ENCODE assay signal across 9 cellular contexts in genomic region chr11:68677432-68677831, GRCh38. TPM values are rescaled to one million over a fixed set of nuclear protein-coding genes. Genes with fewer than 3 reads are reported as not detected.
DNase-seq lines count a peak whose midpoint lies in the region; TF ChIP-seq lines count a peak whose summit lies in the region.
"Had no signal": no experiment of that assay in that cellular context is flagged by ENCODE, and none has a peak within 500 bp of the region (broad histone marks: within the 10 kb centered on the region; RNA-seq: fewer than 3 reads in every experiment).

No MANE protein-coding gene starts in this region.

- H3K4me3 ChIP-seq in foreskin fibroblast (ENCODE audit: low read depth in 1 of 2, low read length in 2 of 2) (no peak overlapping the region), smooth muscle cell (no peak overlapping the region)

- H3F3A ChIP-seq in smooth muscle cell (ENCODE audit: low read depth) = no peaks in the 10 kb centered on the region

- no peaks in the 10 kb centered on the region for H3K27me3 ChIP-seq in smooth muscle cell (ENCODE audit: low read depth)

- H3K4me3 Mint-ChIP-seq in activated T-cell treated with anti-CD3 and anti-CD28 coated beads, Interleukin-2, amount 50 U/mL, for 24 hours = no peak overlapping the region

- H4K20me1 ChIP-seq in smooth muscle cell (ENCODE audit: low read depth) = no peaks in the 10 kb centered on the region

- no peaks in the 10 kb centered on the region for H3K79me2 ChIP-seq in smooth muscle cell (ENCODE audit: low read depth)

- no peaks in the 10 kb centered on the region for H3K4me1 ChIP-seq in smooth muscle cell (ENCODE audit: low read depth)

- DNase-seq in NCI-H1105 treated with DMSO at 0.1 percent for 48 hours (lab: John Stamatoyannopoulos, UW) = peak; percentile 12
- no peak for DNase-seq in NCI-H1105 (lab: John Stamatoyannopoulos, UW)
- peak; percentile 63 for DNase-seq in SK-N-DZ (ENCODE audit: low spot score)
- peak; percentile 92 to 96 for DNase-seq in foreskin fibroblast
- DNase-seq in smooth muscle cell (lab: John Stamatoyannopoulos, UW; ENCODE audit: unreplicated experiment) = peak; percentile 18
- no peak for DNase-seq in NCI-H2081 (lab: John Stamatoyannopoulos, UW)
- DNase-seq in activated CD4-positive, alpha-beta T cell treated with anti-CD3 and anti-CD28 coated beads, Interleukin-2, amount 50 U/mL, for 48 hours = no peak
- no peak for DNase-seq in activated T-cell treated with anti-CD3 and anti-CD28 coated beads, Interleukin-2, amount 50 U/mL, for 24 hours
- DNase-seq: activated T-cell treated with anti-CD3 and anti-CD28 coated beads, Interleukin-2, amount 50 U/mL, for 48 hours had no signal

- WGBS in smooth muscle cell (ENCODE audit: low lambda C conversion rate) = 0% methylated on average over 5 of the region's 6 CpGs

- no peaks in the 10 kb centered on the region for H3K4me1 Mint-ChIP-seq in activated T-cell treated with anti-CD3 and anti-CD28 coated beads, Interleukin-2, amount 50 U/mL, for 24 hours (ENCODE audit: low read depth)

- H3K27ac ChIP-seq in smooth muscle cell (ENCODE audit: low read depth) = no peak overlapping the region

- no peak overlapping the region for H3K4me2 ChIP-seq in smooth muscle cell

- H3K36me3 ChIP-seq in smooth muscle cell (ENCODE audit: low read depth) = no peaks in the 10 kb centered on the region

- no peak overlapping the region for H3K9ac ChIP-seq in smooth muscle cell (ENCODE audit: low read depth)

- H3K27ac Mint-ChIP-seq in activated T-cell treated with anti-CD3 and anti-CD28 coated beads, Interleukin-2, amount 50 U/mL, for 24 hours = no peak overlapping the region

- no peak overlapping the region for H2AFZ ChIP-seq in smooth muscle cell (ENCODE audit: low read depth)

- no peaks in the 10 kb centered on the region for H3K9me3 ChIP-seq in smooth muscle cell (replicated peaks; ENCODE audit: low read depth)

- H3K36me3 Mint-ChIP-seq in activated T-cell treated with anti-CD3 and anti-CD28 coated beads, Interleukin-2, amount 50 U/mL, for 24 hours (ENCODE audit: low read depth) = no peaks in the 10 kb centered on the region

- H3K27me3 Mint-ChIP-seq in activated T-cell treated with anti-CD3 and anti-CD28 coated beads, Interleukin-2, amount 50 U/mL, for 24 hours = peaks cover 12% of the 10 kb centered on the region

- no peaks in the 10 kb centered on the region for H3K9me3 Mint-ChIP-seq in activated T-cell treated with anti-CD3 and anti-CD28 coated beads, Interleukin-2, amount 50 U/mL, for 24 hours

- TF ChIP-seq CTCF in foreskin fibroblast (IDR thresholded peaks at IDR 0.05; ENCODE audit: low read depth, low read length) = no peak
- TF ChIP-seq CTCF in smooth muscle cell (IDR thresholded peaks at IDR 0.05; ENCODE audit: borderline replicate concordance, insufficient read depth, poor library complexity, severe bottlenecking) = no peak

RNA-seq across cellular contexts. Expression of gene GAL, which starts 6.9 kb away (rescaled TPM):
- 22.1 and 36.4 TPM in 2 replicates for polyA plus RNA-seq in SK-N-DZ (2014; cell fraction: cytosol; rRNA removed)
- polyA plus RNA-seq in SK-N-DZ (2014; cell fraction: nucleus; rRNA removed) = 13.1 and 16.3 TPM in 2 replicates
- 6.9 and 19.4 TPM in 2 replicates for total RNA-seq in smooth muscle cell
- 55.5 and 61.5 TPM in 2 replicates for polyA plus RNA-seq in smooth muscle cell

Comparison
In these comparisons a context has a peak if more than half of its experiments do, and no peak if none do; other contexts are left out.
1. DNase-seq: peak in NCI-H1105 treated with DMSO at 0.1 percent for 48 hours (single experiment), SK-N-DZ (single experiment), foreskin fibroblast (2 of 2) and smooth muscle cell (single experiment); none in NCI-H1105 (single experiment), NCI-H2081 (0 of 2), activated CD4-positive, alpha-beta T cell treated with anti-CD3 and anti-CD28 coated beads, Interleukin-2, amount 50 U/mL, for 48 hours (0 of 2) and activated T-cell treated with anti-CD3 and anti-CD28 coated beads, Interleukin-2, amount 50 U/mL, for 24 hours (single experiment).